18 cellular contexts compared by ENCODE assay signal in genomic region chr7:115276791-115277190, GRCh38.
DNase-seq lines count a peak whose midpoint lies in the region; ATAC-seq and TF ChIP-seq lines count a peak whose summit lies in the region.
"Had no signal": no experiment of that assay in that cellular context is flagged by ENCODE, and none has a peak within 500 bp of the region (broad histone marks: within the 10 kb centered on the region; RNA-seq: fewer than 3 reads in every experiment).

No MANE protein-coding gene starts in this region.

- no peaks in the 10 kb centered on the region; the same call in 1 of the 2 replicates for H3K9me2 ChIP-seq in PC-9 (ENCODE audit: insufficient read depth)

- CTCF ChIA-PET in PC-9 (lab: Charles Lee), result no interaction called here

- DNase-seq in AG10803 (ENCODE audit: low read depth) (peak; percentile 4), H4 (ENCODE audit: low spot score) (peak; percentile 21), PC-9 (no peak), fibroblast of villous mesenchyme (ENCODE audit: low read depth) (peak; percentile 71), esophagus muscularis mucosa (ENCODE audit: extremely low spot score) (no peak), KBM-7 (no peak)
- DNase-seq: 8988T; ACHN; AML-193; Caco-2; Calu3; CD4-positive, alpha-beta T cell; CD8-positive, alpha-beta T cell; DMS79 treated with DMSO at 0.1 percent for 48 hours; GF-D8 had no signal

- no peaks in the 10 kb centered on the region for H3K79me2 ChIP-seq in PC-9 (ENCODE audit: low read depth)

- no peak overlapping the region for H3K27ac ChIP-seq in PC-9
- H3K27ac ChIP-seq in esophagus muscularis mucosa (replicated peaks in 1 of 4), result no peak overlapping the region
- H3K27ac ChIP-seq: BLaER1 treated with 17β-estradiol and CSF1 and Interleukin-3, amounts not matched to agents 10 nM and 100 nM; C4-2B had no signal

- peak overlapping the region; percentile 48; the same call in 1 of the 2 replicates for H2AFZ ChIP-seq in PC-9

- in situ Hi-C loops in KBM-7 (cut with MboI; ENCODE audit: low pct_unique_long_range_greater_than_20kb, low sequenced_read_pairs), result no loop called here

- H4K20me1 ChIP-seq in PC-9 (ENCODE audit: insufficient read depth), result no peaks in the 10 kb centered on the region
- H4K20me1 ChIP-seq: BLaER1 treated with 17β-estradiol and CSF1 and Interleukin-3, amounts not matched to agents 10 nM and 100 nM had no signal

- H3K36me3 ChIP-seq in PC-9 (ENCODE audit: low read depth) (no peaks in the 10 kb centered on the region), esophagus muscularis mucosa (no peaks in the 10 kb centered on the region)
- H3K36me3 ChIP-seq: BLaER1 treated with 17β-estradiol and CSF1 and Interleukin-3, amounts not matched to agents 10 nM and 100 nM had no signal

- TF ChIP-seq EP300 in esophagus muscularis mucosa (IDR thresholded peaks at IDR 0.05), result no peak

- H3K4me1 ChIP-seq in PC-9 (replicated peaks; ENCODE audit: insufficient read depth) (no peaks in the 10 kb centered on the region), esophagus muscularis mucosa (no peaks in the 10 kb centered on the region)
- H3K4me1 ChIP-seq: Caco-2 had no signal

- WGBS in esophagus muscularis mucosa, result 88% methylated on average over 1 of the region's 1 CpG

- TF ChIP-seq CTCF in AG10803 (conservative IDR thresholded peaks at IDR 0.05; ENCODE audit: low read length), result no peak
- TF ChIP-seq CTCF in PC-9 (conservative IDR thresholded peaks at IDR 0.05), result no peak
- no peak for TF ChIP-seq CTCF in fibroblast of villous mesenchyme (IDR thresholded peaks at IDR 0.05; ENCODE audit: insufficient read depth, low read depth, low read length)
- no peak for TF ChIP-seq CTCF in esophagus muscularis mucosa (IDR thresholded peaks at IDR 0.05)

- no TSS peak for BruUV-seq in PC-9 (replicated peaks; lab: Mats Ljungman, UMichigan)

- no peak for ATAC-seq in HG02884 (IDR thresholded peaks at IDR 0.05; ENCODE audit: unreplicated experiment)
- ATAC-seq: CD8-positive, alpha-beta T cell had no signal

- no peak overlapping the region for H3K4me2 ChIP-seq in PC-9
- H3K4me2 ChIP-seq: BLaER1 treated with 17β-estradiol and CSF1 and Interleukin-3, amounts not matched to agents 10 nM and 100 nM had no signal

- no peak overlapping the region for H3K4me3 ChIP-seq in AG10803 (ENCODE audit: low read length)
- no peak overlapping the region for H3K4me3 ChIP-seq in PC-9
- H3K4me3 ChIP-seq in fibroblast of villous mesenchyme (ENCODE audit: low read depth, low read length), result no peak overlapping the region
- no peak overlapping the region for H3K4me3 ChIP-seq in esophagus muscularis mucosa
- H3K4me3 ChIP-seq: BLaER1 treated with 17β-estradiol and CSF1 and Interleukin-3, amounts not matched to agents 10 nM and 100 nM had no signal

- no peaks in the 10 kb centered on the region for H3K27me3 ChIP-seq in PC-9 (ENCODE audit: insufficient read depth, low read depth)
- no peaks in the 10 kb centered on the region for H3K27me3 ChIP-seq in esophagus muscularis mucosa
- H3K27me3 ChIP-seq: BLaER1 treated with 17β-estradiol and CSF1 and Interleukin-3, amounts not matched to agents 10 nM and 100 nM had no signal

- intact Hi-C loops in PC-9 (cut with micrococcal nuclease; ENCODE audit: unreplicated experiment) (no loop called here), esophagus muscularis mucosa (cut with DNase I) (no loop called here)

- POLR2A ChIA-PET in PC-9 (lab: Charles Lee; ENCODE audit: unreplicated experiment), result no interaction called here

- TF ChIP-seq POLR2A in esophagus muscularis mucosa (IDR thresholded peaks at IDR 0.05; ENCODE audit: low read depth), result no peak

- H3K9me3 ChIP-seq in PC-9 (ENCODE audit: insufficient read depth, low read depth), result no peaks in the 10 kb centered on the region
- peaks cover 0 to 3% (median 0%) of the 10 kb centered on the region in 4 donors for H3K9me3 ChIP-seq in esophagus muscularis mucosa
- H3K9me3 ChIP-seq: Caco-2 had no signal

- H3F3A ChIP-seq in PC-9 (ENCODE audit: insufficient read depth, low read depth), result no peaks in the 10 kb centered on the region

Comparison
In these comparisons a context has a peak if more than half of its experiments do, and no peak if none do; other contexts are left out.
1. DNase-seq: peak in AG10803 (single experiment), H4 (single experiment) and fibroblast of villous mesenchyme (single experiment); none in PC-9 (0 of 2), esophagus muscularis mucosa (single experiment) and KBM-7 (single experiment).